In genomic region chr20:58713801-58714339, GRCh38 we compare ENCODE assay signal across 14 cellular contexts. TPM values are rescaled to one million over a fixed set of nuclear protein-coding genes. Genes with fewer than 3 reads are reported as not detected.
DNase-seq lines count a peak whose midpoint lies in the region; ATAC-seq, FAIRE-seq and TF ChIP-seq lines count a peak whose summit lies in the region.
"Had no signal": no experiment of that assay in that cellular context is flagged by ENCODE, and none has a peak within 500 bp of the region (broad histone marks: within the 10 kb centered on the region; RNA-seq: fewer than 3 reads in every experiment).

No MANE protein-coding gene starts in this region.

- H3K9me3 ChIP-seq in H9 (ENCODE audit: control insufficient read depth, low read depth, low read length) (no peaks in the 10 kb centered on the region), mesenchymal stem cell (ENCODE audit: control insufficient read depth, low read length) (no peaks in the 10 kb centered on the region)
- H3K9me3 ChIP-seq: tibial nerve had no signal

- H2AFZ ChIP-seq in H9 (ENCODE audit: low read length) (no peak overlapping the region), mesenchymal stem cell (ENCODE audit: low read depth, low read length) (no peak overlapping the region)

- no peak overlapping the region for H3K4me3 ChIP-seq in mesenchymal stem cell (ENCODE audit: insufficient read depth in 1 of 2, low read depth in 1 of 2, low read length in 2 of 2)
- H3K4me3 ChIP-seq: tibial nerve had no signal

- no peak for FAIRE-seq in frontal cortex (lab: Jason Lieb, UNC)

- no peak overlapping the region for H3K4me2 ChIP-seq in H9 (ENCODE audit: insufficient read depth, insufficient read length, low read length)
- no peak overlapping the region for H3K4me2 ChIP-seq in mesenchymal stem cell (ENCODE audit: low read length, poor library complexity, severe bottlenecking)

- H3K56ac ChIP-seq in H9 (ENCODE audit: insufficient read length, low read depth, low read length): no peak overlapping the region

- H3K27ac ChIP-seq in H9 (ENCODE audit: insufficient read length, low read depth, low read length) (no peak overlapping the region), mesenchymal stem cell (ENCODE audit: low read length, poor library complexity, severe bottlenecking) (no peak overlapping the region)
- H3K27ac ChIP-seq: tibial nerve had no signal

- peaks cover 7 to 15% of the 10 kb centered on the region in 2 experiments for H3K36me3 ChIP-seq in mesenchymal stem cell (ENCODE audit: control insufficient read depth in 1 of 2, insufficient read depth in 2 of 2, low read depth in 1 of 2, low read length in 2 of 2)

- no peak overlapping the region for H4K91ac ChIP-seq in H9 (ENCODE audit: insufficient read length, low read depth, low read length)
- H4K91ac ChIP-seq in mesenchymal stem cell (ENCODE audit: low read length): no peak overlapping the region

- no peaks in the 10 kb centered on the region for H3K9me3 Mint-ChIP-seq in H9

- H3K23me2 ChIP-seq in H9 (ENCODE audit: insufficient read length, low read depth, low read length, poor library complexity, severe bottlenecking): no peaks in the 10 kb centered on the region

- no peak overlapping the region for H2BK15ac ChIP-seq in H9 (ENCODE audit: low read depth, low read length)
- H2BK15ac ChIP-seq in mesenchymal stem cell (ENCODE audit: low read depth, poor library complexity, severe bottlenecking): no peak overlapping the region

- H2BK12ac ChIP-seq in H9 (ENCODE audit: insufficient read length, low read depth, low read length) (no peak overlapping the region), mesenchymal stem cell (ENCODE audit: low read length in 2 of 2) (no peak overlapping the region)

- H3K23ac ChIP-seq in H9 (ENCODE audit: insufficient read length, low read depth, low read length) (no peak overlapping the region), mesenchymal stem cell (ENCODE audit: low read length in 2 of 2) (no peak overlapping the region)

- H2BK120ac ChIP-seq in H9 (ENCODE audit: low read depth, low read length, poor library complexity, severe bottlenecking): no peak overlapping the region
- no peak overlapping the region for H2BK120ac ChIP-seq in mesenchymal stem cell (ENCODE audit: low read depth, low read length)

- no peaks in the 10 kb centered on the region for H3K79me2 ChIP-seq in H9 (ENCODE audit: insufficient read depth, low read length)

- H3K9ac ChIP-seq in H9 (ENCODE audit: extremely low read depth, insufficient read length, low read length) (no peak overlapping the region), mesenchymal stem cell (ENCODE audit: low read length) (no peak overlapping the region)

- H3K4ac ChIP-seq in H9 (ENCODE audit: low read depth, low read length) (no peak overlapping the region), mesenchymal stem cell (ENCODE audit: low read depth in 1 of 2, low read length in 2 of 2) (no peak overlapping the region)

- no peak for ATAC-seq in GM21528 (IDR thresholded peaks at IDR 0.05; ENCODE audit: low FRiP score, unreplicated experiment)

- no peak overlapping the region for H2AK5ac ChIP-seq in H9 (ENCODE audit: insufficient read length, low read length)
- H2AK5ac ChIP-seq in mesenchymal stem cell (ENCODE audit: low read length, severe bottlenecking): no peak overlapping the region

- peak overlapping the region; percentile 43 to 92 (median 70); a peak in 2 of 7 replicates for H3K27ac Mint-ChIP-seq in H9
- H3K27ac Mint-ChIP-seq: activated naive CD8-positive, alpha-beta T cell had no signal

- peaks cover 0 to 11% of the 10 kb centered on the region in 2 experiments; a peak in 1 of 4 replicates for H3K4me1 Mint-ChIP-seq in H9

- no peak overlapping the region for H4K5ac ChIP-seq in H9 (ENCODE audit: insufficient read length, low read depth, low read length)

- intact Hi-C loops in posterior vena cava (cut with DNase I): no loop called here

- H3K14ac ChIP-seq in H9 (ENCODE audit: insufficient read depth, low read length): no peak overlapping the region; the same call in 1 of the 2 replicates
- no peak overlapping the region for H3K14ac ChIP-seq in mesenchymal stem cell (ENCODE audit: low read length in 2 of 2)

- H3K79me1 ChIP-seq in H9 (ENCODE audit: insufficient read depth, low read depth, low read length, poor library complexity, severe bottlenecking) (no peaks in the 10 kb centered on the region), mesenchymal stem cell (replicated peaks; ENCODE audit: low read length, poor library complexity, severe bottlenecking) (no peaks in the 10 kb centered on the region)

- H4K20me1 ChIP-seq in H9 (ENCODE audit: control insufficient read depth, insufficient read depth, insufficient read length): no peaks in the 10 kb centered on the region

- no peak overlapping the region for H3K18ac ChIP-seq in H9 (ENCODE audit: insufficient read length, low read depth, low read length)
- no peak overlapping the region for H3K18ac ChIP-seq in mesenchymal stem cell (ENCODE audit: low read depth in 1 of 2, low read length in 2 of 2)

- H3T11ph ChIP-seq in H9 (ENCODE audit: low read length): no peak overlapping the region

- peak; percentile 0 for DNase-seq in activated CD4-positive, alpha-beta T cell treated with anti-CD3 and anti-CD28 coated beads for 48 hours
- no peak for DNase-seq in activated CD4-positive, alpha-beta T cell treated with anti-CD3 and anti-CD28 coated beads, Interleukin-2, amount 50 U/mL, for 1 hour
- peak; percentile 18 for DNase-seq in H9
- DNase-seq in frontal cortex (ENCODE audit: low spot score in 2 of 2): peak; percentile 1 to 4
- peak; percentile 70 for DNase-seq in posterior vena cava (ENCODE audit: low spot score)
- DNase-seq in mesenchymal stem cell: no peak
- no peak for DNase-seq in HK-2 (ENCODE audit: unreplicated experiment)
- DNase-seq: hippocampal formation; NCI-H345; nucleus accumbens; stimulated activated CD4-positive, alpha-beta T cell treated with anti-CD3 and anti-CD28 coated beads, Interleukin-15, amount 100 ng/mL, for 24 hours had no signal

- H2BK5ac ChIP-seq in H9 (ENCODE audit: insufficient read length, low read length) (no peak overlapping the region), mesenchymal stem cell (ENCODE audit: low read depth, low read length, poor library complexity, severe bottlenecking) (no peak overlapping the region)

- no peak overlapping the region for H2BK20ac ChIP-seq in H9 (ENCODE audit: low read depth, low read length, poor library complexity, severe bottlenecking)

- H3K27me3 ChIP-seq in H9 (ENCODE audit: insufficient read depth, low read length) (no peaks in the 10 kb centered on the region), mesenchymal stem cell (ENCODE audit: control insufficient read depth in 1 of 2, insufficient read depth in 1 of 2, low read length in 2 of 2) (no peaks in the 10 kb centered on the region)
- H3K27me3 ChIP-seq: tibial nerve had no signal

- no CpG with 5 or more reads among the region's 24 CpGs for WGBS in H9 (ENCODE audit: extremely low coverage, insufficient read length, low lambda C conversion rate)
- 95% methylated on average over 24 of the region's 24 CpGs for WGBS in mesenchymal stem cell

- H4K8ac ChIP-seq in H9 (replicated peaks; ENCODE audit: insufficient read length, low read depth, low read length) (no peak overlapping the region), mesenchymal stem cell (ENCODE audit: low read length) (no peak overlapping the region)

- H3K4me3 Mint-ChIP-seq in H9: no peak overlapping the region
- H3K4me3 Mint-ChIP-seq: activated naive CD8-positive, alpha-beta T cell had no signal

- no peak for TF ChIP-seq CTCF in H9 (conservative IDR thresholded peaks at IDR 0.05)

- H3K36me3 Mint-ChIP-seq in H9 (ENCODE audit: insufficient read depth in 1 of 3, low read depth in 3 of 3): 0 out of 7 replicates have a peak, but pooled peaks cover 0 to 3% (median 0%) of the 10 kb centered on the region in 3 experiments
- H3K36me3 Mint-ChIP-seq: activated naive CD8-positive, alpha-beta T cell had no signal

- no peaks in the 10 kb centered on the region for H3K27me3 Mint-ChIP-seq in H9 (ENCODE audit: low read depth)
- H3K27me3 Mint-ChIP-seq: activated naive CD8-positive, alpha-beta T cell had no signal

- H3K4me1 ChIP-seq in H9 (ENCODE audit: insufficient read depth, low read length) (no peaks in the 10 kb centered on the region), mesenchymal stem cell (ENCODE audit: control insufficient read depth, insufficient read depth, low read depth, low read length) (peaks cover 21% of the 10 kb centered on the region)

RNA-seq across cellular contexts. Expression of gene NPEPL1, which starts 21.3 kb away (rescaled TPM):
- total RNA-seq in H9 (2021): 31.1 TPM in 2 replicates
- 10.2 TPM for total RNA-seq in frontal cortex
- 10 to 100 TPM; 28.5 to 31.4 TPM for total RNA-seq in posterior vena cava
- 27.4 TPM for polyA plus RNA-seq in mesenchymal stem cell (2013, experiment 1 of 2)
- 25.0 TPM for polyA plus RNA-seq in mesenchymal stem cell (2013, experiment 2 of 2)

Comparison
In these comparisons a context has a peak if more than half of its experiments do, and no peak if none do; other contexts are left out.
1. DNase-seq: peak in activated CD4-positive, alpha-beta T cell treated with anti-CD3 and anti-CD28 coated beads for 48 hours (single experiment), H9 (single experiment), frontal cortex (2 of 2) and posterior vena cava (single experiment); none in activated CD4-positive, alpha-beta T cell treated with anti-CD3 and anti-CD28 coated beads, Interleukin-2, amount 50 U/mL, for 1 hour (single experiment), mesenchymal stem cell (single experiment) and HK-2 (single experiment).